In genomic region chr1:59054172-59054571, GRCh38 we compare ENCODE assay signal across 3 cellular contexts.
"Had no signal": no experiment of that assay in that cellular context is flagged by ENCODE, and none has a peak within 500 bp of the region (broad histone marks: within the 10 kb centered on the region; RNA-seq: fewer than 3 reads in every experiment).

No MANE protein-coding gene starts in this region.

- H3K4me3 ChIP-seq: GM12878 had no signal

- ATAC-seq: GM12878 had no signal

- DNase-seq: GDM1, GF-D8 had no signal
